ENCODE assay signal across 10 cellular contexts in genomic region chr5:6716634-6717149, GRCh38. TPM values are rescaled to one million over a fixed set of nuclear protein-coding genes. Genes with fewer than 3 reads are reported as not detected.
A peak's percentile ranks its signal among the peaks of the same experiment; 100 is the strongest.
DNase-seq lines count a peak whose midpoint lies in the region; ATAC-seq, FAIRE-seq and TF ChIP-seq lines count a peak whose summit lies in the region.
"Had no signal": no experiment of that assay in that cellular context is flagged by ENCODE, and none has a peak within 500 bp of the region (broad histone marks: within the 10 kb centered on the region; RNA-seq: fewer than 3 reads in every experiment).

No MANE protein-coding gene starts in this region.

- no peaks in the 10 kb centered on the region for H3K9me3 Mint-ChIP-seq in activated naive CD4-positive, alpha-beta T cell treated with anti-CD3 and anti-CD28 coated beads, Interleukin-2, amount 10 ng/mL, durations not matched to agents 7 days and 5 days
- H3K9me3 Mint-ChIP-seq in activated T-helper 1 cell treated with anti-CD3 and anti-CD28 coated beads, Interleukin-12 subunit alpha, Interleukin-12 subunit beta, Interleukin-2, Interleukin-4 antibody, amounts not matched to agents 30 ng/mL and 10 ng/mL and 1 ng/mL, durations not matched to agents 14 hours and 24 hours and 36 hours: no peaks in the 10 kb centered on the region

- H3K4me3 ChIP-seq in keratinocyte (ENCODE audit: control insufficient read depth in 2 of 3, extremely low read depth in 1 of 3, insufficient read depth in 2 of 3, low read depth in 1 of 3, low read length in 3 of 3) (no peak overlapping the region), tibial artery (peak overlapping the region; percentile 79 to 80)

- H3K9me3 ChIP-seq in keratinocyte (ENCODE audit: control insufficient read depth, low read depth, low read length) (no peaks in the 10 kb centered on the region), tibial artery (no peaks in the 10 kb centered on the region)

- H4K20me1 ChIP-seq in keratinocyte (ENCODE audit: control insufficient read depth, extremely low read depth, insufficient read depth, low read length): peaks cover 37% of the 10 kb centered on the region

- DNase-seq in activated naive CD4-positive, alpha-beta T cell treated with anti-CD3 and anti-CD28 coated beads, Interleukin-2, amount 10 ng/mL, durations not matched to agents 7 days and 5 days: no peak
- no peak for DNase-seq in activated naive CD4-positive, alpha-beta T cell treated with Interleukin-2 at 50 U/mL for 16 hours
- DNase-seq in activated T-helper 1 cell treated with anti-CD3 and anti-CD28 coated beads, Interleukin-12 subunit alpha, Interleukin-12 subunit beta, Interleukin-2, Interleukin-4 antibody, amounts not matched to agents 30 ng/mL and 10 ng/mL and 1 ng/mL, durations not matched to agents 14 hours and 24 hours and 36 hours (ENCODE audit: low spot score): no peak
- no peak for DNase-seq in keratinocyte (ENCODE audit: low read depth, low spot score)
- DNase-seq in tibial artery: peak in 1 of 2 donors; percentile 56
- no peak for DNase-seq in effector CD4-positive, alpha-beta T cell
- no peak for DNase-seq in SHP77 (lab: John Stamatoyannopoulos, UW)
- DNase-seq in foreskin keratinocyte: no peak
- DNase-seq: COR-L47, NCI-H1694 treated with DMSO at 0.1 percent for 48 hours had no signal

- peak overlapping the region; percentile 88 for H3K27ac Mint-ChIP-seq in activated naive CD4-positive, alpha-beta T cell treated with anti-CD3 and anti-CD28 coated beads, Interleukin-2, amount 10 ng/mL, durations not matched to agents 7 days and 5 days
- H3K27ac Mint-ChIP-seq in activated T-helper 1 cell treated with anti-CD3 and anti-CD28 coated beads, Interleukin-12 subunit alpha, Interleukin-12 subunit beta, Interleukin-2, Interleukin-4 antibody, amounts not matched to agents 30 ng/mL and 10 ng/mL and 1 ng/mL, durations not matched to agents 14 hours and 24 hours and 36 hours: peak overlapping the region; percentile 70

- H2AFZ ChIP-seq in keratinocyte (ENCODE audit: control insufficient read depth, low read length): no peak overlapping the region

- dilution Hi-C loops in keratinocyte (cut with MboI; ENCODE audit: extremely low pct_ligation_motif_present, low sequenced_read_pairs): no loop called here

- H3K4me1 Mint-ChIP-seq in activated naive CD4-positive, alpha-beta T cell treated with anti-CD3 and anti-CD28 coated beads, Interleukin-2, amount 10 ng/mL, durations not matched to agents 7 days and 5 days: peaks cover 70% of the 10 kb centered on the region
- peaks cover 74% of the 10 kb centered on the region for H3K4me1 Mint-ChIP-seq in activated T-helper 1 cell treated with anti-CD3 and anti-CD28 coated beads, Interleukin-12 subunit alpha, Interleukin-12 subunit beta, Interleukin-2, Interleukin-4 antibody, amounts not matched to agents 30 ng/mL and 10 ng/mL and 1 ng/mL, durations not matched to agents 14 hours and 24 hours and 36 hours (ENCODE audit: low read depth)

- H3K27me3 ChIP-seq in keratinocyte (ENCODE audit: control insufficient read depth, extremely low read depth, insufficient read depth, low read length) (no peaks in the 10 kb centered on the region), tibial artery (no peaks in the 10 kb centered on the region), foreskin keratinocyte (no peaks in the 10 kb centered on the region)

- H3K9ac ChIP-seq in keratinocyte (ENCODE audit: control insufficient read depth, extremely low read depth, insufficient read depth, low read length): no peak overlapping the region

- ATAC-seq in foreskin keratinocyte: no peak

- H3K27ac ChIP-seq in keratinocyte (ENCODE audit: control insufficient read depth, insufficient read depth, low read length) (no peak overlapping the region), tibial artery (no peak overlapping the region), foreskin keratinocyte (no peak overlapping the region)

- H3K79me2 ChIP-seq in keratinocyte (ENCODE audit: control insufficient read depth, insufficient read depth, low read length): peaks cover 76% of the 10 kb centered on the region

- peaks cover 15% of the 10 kb centered on the region for H3K4me1 ChIP-seq in keratinocyte (ENCODE audit: control insufficient read depth, extremely low read depth, insufficient read depth, low read length)
- peaks cover 0 to 73% (median 60%) of the 10 kb centered on the region in 4 donors for H3K4me1 ChIP-seq in tibial artery
- H3K4me1 ChIP-seq in foreskin keratinocyte: peaks cover 5% of the 10 kb centered on the region

- peak overlapping the region; percentile 87 for H3K4me3 Mint-ChIP-seq in activated naive CD4-positive, alpha-beta T cell treated with anti-CD3 and anti-CD28 coated beads, Interleukin-2, amount 10 ng/mL, durations not matched to agents 7 days and 5 days
- peak overlapping the region; percentile 91 for H3K4me3 Mint-ChIP-seq in activated T-helper 1 cell treated with anti-CD3 and anti-CD28 coated beads, Interleukin-12 subunit alpha, Interleukin-12 subunit beta, Interleukin-2, Interleukin-4 antibody, amounts not matched to agents 30 ng/mL and 10 ng/mL and 1 ng/mL, durations not matched to agents 14 hours and 24 hours and 36 hours

- H3K9me1 ChIP-seq in keratinocyte (ENCODE audit: control insufficient read depth, extremely low read depth, insufficient read depth, low read length): peaks cover 3% of the 10 kb centered on the region

- CTCF ChIA-PET in activated naive CD4-positive, alpha-beta T cell treated with anti-CD3 and anti-CD28 coated beads, Interleukin-2, amount 10 ng/mL, durations not matched to agents 7 days and 5 days (lab: Charles Lee): interaction anchor here (0.7 to 1.1 kb wide), 2 partner anchors 12 to 28 kb away, joined by 3 to 4 read pairs; no protein-coding TSS in a partner anchor

- TF ChIP-seq CTCF in keratinocyte (optimal IDR thresholded peaks at IDR 0.05 in 1 of 3, IDR thresholded peaks at IDR 0.05 in 1 of 3, conservative IDR thresholded peaks at IDR 0.05 in 1 of 3; ENCODE audit: extremely low read depth in 1 of 3, insufficient read depth in 2 of 3, low read length in 3 of 3): no peak
- TF ChIP-seq CTCF in tibial artery (IDR thresholded peaks at IDR 0.05): no peak
- no peak for TF ChIP-seq CTCF in foreskin keratinocyte (conservative IDR thresholded peaks at IDR 0.05)

- peak overlapping the region; percentile 86 for H3K4me2 ChIP-seq in keratinocyte (ENCODE audit: control insufficient read depth, extremely low read depth, insufficient read depth, low read depth, low read length)

- H3K36me3 Mint-ChIP-seq in activated naive CD4-positive, alpha-beta T cell treated with anti-CD3 and anti-CD28 coated beads, Interleukin-2, amount 10 ng/mL, durations not matched to agents 7 days and 5 days: peaks cover 41% of the 10 kb centered on the region
- peaks cover 20% of the 10 kb centered on the region for H3K36me3 Mint-ChIP-seq in activated T-helper 1 cell treated with anti-CD3 and anti-CD28 coated beads, Interleukin-12 subunit alpha, Interleukin-12 subunit beta, Interleukin-2, Interleukin-4 antibody, amounts not matched to agents 30 ng/mL and 10 ng/mL and 1 ng/mL, durations not matched to agents 14 hours and 24 hours and 36 hours (ENCODE audit: low read depth)

- intact Hi-C loops in activated T-helper 1 cell treated with anti-CD3 and anti-CD28 coated beads, Interleukin-12 subunit alpha, Interleukin-12 subunit beta, Interleukin-2, Interleukin-4 antibody, amounts not matched to agents 30 ng/mL and 10 ng/mL and 1 ng/mL, durations not matched to agents 14 hours and 24 hours and 36 hours (cut with micrococcal nuclease): loop anchor here (10.0 kb wide), 2 partner anchors 222 to 1192 kb away; no protein-coding TSS in a partner anchor
- intact Hi-C loops in tibial artery (cut with DNase I; ENCODE audit: low total_unique reads): loop anchor here (10.0 kb wide), 1 partner anchor 272 kb away; the partner anchor contains the start of gene UBE2QL1

- H3K36me3 ChIP-seq in keratinocyte (ENCODE audit: control insufficient read depth in 2 of 2, extremely low read depth in 1 of 2, insufficient read depth in 2 of 2, low read length in 2 of 2) (peaks cover 4 to 13% of the 10 kb centered on the region in 2 experiments), tibial artery (no peaks in the 10 kb centered on the region)

- FAIRE-seq in keratinocyte (lab: Jason Lieb, UNC): no peak

- no peaks in the 10 kb centered on the region for H3K27me3 Mint-ChIP-seq in activated naive CD4-positive, alpha-beta T cell treated with anti-CD3 and anti-CD28 coated beads, Interleukin-2, amount 10 ng/mL, durations not matched to agents 7 days and 5 days
- H3K27me3 Mint-ChIP-seq in activated T-helper 1 cell treated with anti-CD3 and anti-CD28 coated beads, Interleukin-12 subunit alpha, Interleukin-12 subunit beta, Interleukin-2, Interleukin-4 antibody, amounts not matched to agents 30 ng/mL and 10 ng/mL and 1 ng/mL, durations not matched to agents 14 hours and 24 hours and 36 hours (ENCODE audit: insufficient read depth): no peaks in the 10 kb centered on the region

RNA-seq across cellular contexts. Expression of gene TENT4A, which starts 3.5 kb away (rescaled TPM):
- total RNA-seq in activated T-helper 1 cell treated with anti-CD3 and anti-CD28 coated beads, Interleukin-12 subunit alpha, Interleukin-12 subunit beta, Interleukin-2, Interleukin-4 antibody, amounts not matched to agents 30 ng/mL and 10 ng/mL and 1 ng/mL, durations not matched to agents 14 hours and 24 hours and 36 hours: 40.6 and 42.3 TPM in 2 replicates
- polyA plus RNA-seq in keratinocyte: 4.0 to 5.9 TPM (median 4.2 TPM) in 3 replicates
- polyA plus RNA-seq in keratinocyte (2011; ENCODE audit: low read depth): 8.0 TPM
- polyA plus RNA-seq in keratinocyte (2011; cell fraction: cytosol; rRNA removed): 3.8 and 3.9 TPM in 2 replicates
- polyA plus RNA-seq in keratinocyte (2011; cell fraction: nucleus; rRNA removed): 29.5 and 32.6 TPM in 2 replicates
- 10.0 and 10.2 TPM in 2 replicates for polyA plus RNA-seq in keratinocyte (2012; ENCODE audit: low replicate concordance)
- 6.8 to 15.8 TPM (median 15.5 TPM) in 3 replicates for polyA minus RNA-seq in keratinocyte
- 3.8 TPM for polyA minus RNA-seq in keratinocyte (2011; cell fraction: cytosol; rRNA and poly(A)+ RNA removed)
- 13.0 and 21.1 TPM in 2 replicates for polyA minus RNA-seq in keratinocyte (2011; cell fraction: nucleus; rRNA and poly(A)+ RNA removed)
- total RNA-seq in foreskin keratinocyte: 14.9 and 20.9 TPM in 2 replicates
- polyA plus RNA-seq in foreskin keratinocyte: 5.3 and 6.8 TPM in 2 replicates

Comparison
In these comparisons a context has a peak if more than half of its experiments do, and no peak if none do; other contexts are left out.
1. H3K4me3 ChIP-seq: peak in tibial artery (2 of 2); none in keratinocyte (0 of 3).